3 cellular contexts compared by ENCODE assay signal in genomic region chr12:56462565-56462964, GRCh38.
TF ChIP-seq lines count a peak whose summit lies in the region.

No MANE protein-coding gene starts in this region.

TF ChIP-seq in A549, 52 proteins besides CTCF, POLR2A, EP300 and RAD21:
- TF ChIP-seq ZNF302 (CRISPR knock-in tag; IDR thresholded peaks at IDR 0.05): no peak
- peak; percentile 61 for TF ChIP-seq MAFK (IDR thresholded peaks at IDR 0.05; ENCODE audit: partially characterized antibody)
TF ChIP-seq in A549: peak in this region for 1.

TF ChIP-seq in IMR-90, 13 proteins besides CTCF, POLR2A, EP300 and RAD21:
- TF ChIP-seq RFX5 (IDR thresholded peaks at IDR 0.05; ENCODE audit: low read depth, low read length): no peak

TF ChIP-seq in GM12891, 5 proteins besides CTCF, POLR2A, EP300 and RAD21:
- TF ChIP-seq POLR2AphosphoS5 (IDR thresholded peaks at IDR 0.05; ENCODE audit: low read depth, low read length): no peak
- no peak for TF ChIP-seq POU2F2 (IDR thresholded peaks at IDR 0.05; ENCODE audit: low read depth, low read length)
- no peak for TF ChIP-seq TAF1 (IDR thresholded peaks at IDR 0.05; ENCODE audit: low read depth, low read length)
- TF ChIP-seq PAX5 (IDR thresholded peaks at IDR 0.05; ENCODE audit: insufficient read depth, low read length, severe bottlenecking): no peak
- no peak for TF ChIP-seq SPI1 (IDR thresholded peaks at IDR 0.05; ENCODE audit: low read depth, low read length)
